8 cellular contexts compared by ENCODE assay signal in genomic region chr3:109098245-109098644, GRCh38. TPM values are rescaled to one million over a fixed set of nuclear protein-coding genes. Genes with fewer than 3 reads are reported as not detected.
A peak's percentile ranks its signal among the peaks of the same experiment; 100 is the strongest.
DNase-seq lines count a peak whose midpoint lies in the region; ATAC-seq and TF ChIP-seq lines count a peak whose summit lies in the region.

No MANE protein-coding gene starts in this region.

- DNase-seq in DND-41 = no peak
- DNase-seq in GM23338 (ENCODE audit: low spot score) = peak; percentile 73
- DNase-seq in NCI-H82 (lab: John Stamatoyannopoulos, UW) = peak; percentile 74
- DNase-seq in iPS DF 6.9 (ENCODE audit: low read depth, low spot score) = peak; percentile 37
- DNase-seq in MG63 = no peak
- DNase-seq in germinal center (ENCODE audit: low spot score) = no peak
- no peak for DNase-seq in activated effector memory CD4-positive, alpha-beta T cell treated with Interleukin-2 at 50 U/mL for 16 hours

- no peaks in the 10 kb centered on the region for H3K36me3 Mint-ChIP-seq in GM23338 (ENCODE audit: low read depth)

- no peak overlapping the region for H3K4me3 Mint-ChIP-seq in GM23338

- no peaks in the 10 kb centered on the region for H3K9me3 ChIP-seq in DND-41 (ENCODE audit: insufficient read depth, low read length, severe bottlenecking)
- no peaks in the 10 kb centered on the region for H3K9me3 ChIP-seq in iPS DF 6.9 (ENCODE audit: control insufficient read depth, insufficient read depth, low read length)
- no peaks in the 10 kb centered on the region for H3K9me3 ChIP-seq in MG63

- H4K20me1 ChIP-seq in DND-41 (ENCODE audit: insufficient read depth, low read length) = no peaks in the 10 kb centered on the region
- no peaks in the 10 kb centered on the region for H4K20me1 ChIP-seq in GM23338 (replicated peaks; ENCODE audit: insufficient read depth)

- no peak overlapping the region for H3K9ac ChIP-seq in DND-41 (ENCODE audit: low read depth, low read length)

- H2AFZ ChIP-seq in DND-41 (ENCODE audit: low read depth, low read length) = no peak overlapping the region
- no peak overlapping the region for H2AFZ ChIP-seq in GM23338

- H3K4me1 ChIP-seq in DND-41 (ENCODE audit: insufficient read depth, low read length) (no peaks in the 10 kb centered on the region), GM23338 (ENCODE audit: insufficient read depth) (no peaks in the 10 kb centered on the region), iPS DF 6.9 (ENCODE audit: control insufficient read depth, insufficient read depth, low read length) (no peaks in the 10 kb centered on the region)

- no peak overlapping the region for H3K4me3 ChIP-seq in DND-41 (ENCODE audit: low read depth in 1 of 2, low read length in 2 of 2)
- H3K4me3 ChIP-seq in GM23338 = no peak overlapping the region
- no peak overlapping the region for H3K4me3 ChIP-seq in iPS DF 6.9 (ENCODE audit: low read length)
- no peak overlapping the region for H3K4me3 ChIP-seq in MG63

- no peak overlapping the region for H3K27ac Mint-ChIP-seq in GM23338

- H3K4me1 Mint-ChIP-seq in GM23338 = no peaks in the 10 kb centered on the region; the same call in 2 of the 3 replicates

- no peaks in the 10 kb centered on the region for H3K9me2 ChIP-seq in GM23338 (ENCODE audit: insufficient read depth)

- TF ChIP-seq CTCF in DND-41 (IDR thresholded peaks at IDR 0.05; ENCODE audit: borderline replicate concordance, extremely low read depth, low read length, poor library complexity, severe bottlenecking) = peak; percentile 38
- TF ChIP-seq CTCF in GM23338 (conservative IDR thresholded peaks at IDR 0.05; ENCODE audit: low read depth in 2 of 2) = peak; percentile 53 to 76

- no peaks in the 10 kb centered on the region for H3K27me3 ChIP-seq in DND-41 (ENCODE audit: insufficient read depth, low read length, poor library complexity)
- no peaks in the 10 kb centered on the region for H3K27me3 ChIP-seq in GM23338 (ENCODE audit: insufficient read depth)
- no peaks in the 10 kb centered on the region for H3K27me3 ChIP-seq in iPS DF 6.9 (ENCODE audit: control insufficient read depth, insufficient read depth, low read length)
- H3K27me3 ChIP-seq in MG63 = no peaks in the 10 kb centered on the region; the same call in 1 of the 2 replicates

- H3K9me3 Mint-ChIP-seq in GM23338 = no peaks in the 10 kb centered on the region

- no peaks in the 10 kb centered on the region for H3K27me3 Mint-ChIP-seq in GM23338 (ENCODE audit: insufficient read depth, low read depth, poor library complexity)

- H3K36me3 ChIP-seq in DND-41 (ENCODE audit: insufficient read depth, low read length) = no peaks in the 10 kb centered on the region
- no peaks in the 10 kb centered on the region for H3K36me3 ChIP-seq in GM23338 (ENCODE audit: insufficient read depth)
- H3K36me3 ChIP-seq in iPS DF 6.9 (ENCODE audit: control insufficient read depth, insufficient read depth, low read length) = no peaks in the 10 kb centered on the region
- no peaks in the 10 kb centered on the region for H3K36me3 ChIP-seq in MG63

- H3K4me2 ChIP-seq in DND-41 (ENCODE audit: insufficient read depth, low read length) = no peak overlapping the region
- H3K4me2 ChIP-seq in GM23338 = no peak overlapping the region

- no CpG with 5 or more reads among the region's 4 CpGs for WGBS in iPS DF 6.9 (ENCODE audit: insufficient coverage, insufficient read length)

- H3K79me2 ChIP-seq in DND-41 (ENCODE audit: insufficient read depth, low read length) (no peaks in the 10 kb centered on the region), GM23338 (replicated peaks; ENCODE audit: insufficient read depth) (no peaks in the 10 kb centered on the region)

- H3F3A ChIP-seq in GM23338 (replicated peaks; ENCODE audit: low read depth) = no peaks in the 10 kb centered on the region

- no peak for ATAC-seq in DND-41 (ENCODE audit: insufficient read depth, low read depth)
- peak; percentile 98 for ATAC-seq in GM23338
- ATAC-seq in GM19467 (IDR thresholded peaks at IDR 0.05; ENCODE audit: unreplicated experiment) = no peak

- no peak overlapping the region for H3K27ac ChIP-seq in DND-41 (ENCODE audit: low read length)
- no peak overlapping the region for H3K27ac ChIP-seq in GM23338 (ENCODE audit: low read depth)
- H3K27ac ChIP-seq in iPS DF 6.9 (ENCODE audit: low read length) = no peak overlapping the region

TF ChIP-seq in GM23338, 12 proteins besides CTCF, POLR2A, EP300 and RAD21 (continues in another document):
- TF ChIP-seq JUNB (IDR thresholded peaks at IDR 0.05; ENCODE audit: unreplicated experiment) = no peak
- no peak for TF ChIP-seq CREB1 (CRISPR knock-in tag; IDR thresholded peaks at IDR 0.05; ENCODE audit: low read depth)
- TF ChIP-seq EZH2 (IDR thresholded peaks at IDR 0.05; ENCODE audit: low read depth, unreplicated experiment) = no peak
- TF ChIP-seq REST (IDR thresholded peaks at IDR 0.05; ENCODE audit: unreplicated experiment) = no peak

RNA-seq across cellular contexts. Expression of gene MORC1, which starts 19.7 kb away (rescaled TPM):
- not detected in 2 replicates for total RNA-seq in GM23338 (2014; rRNA removed; shearing (Covaris generic))
- not detected in 2 replicates for polyA plus RNA-seq in GM23338 (2016; fragmentation: Nextera tagmentation; extraction: Ambion mirVana)
- not detected in 2 replicates for total RNA-seq in MG63 (2014; rRNA removed; shearing (Covaris generic); ENCODE audit: low replicate concordance)

RNA-seq across cellular contexts. Expression of gene C3orf85, which starts 38.3 kb away (rescaled TPM):
- total RNA-seq in GM23338 (2014; rRNA removed; shearing (Covaris generic)) = not detected in 2 replicates
- polyA plus RNA-seq in GM23338 (2016; fragmentation: Nextera tagmentation; extraction: Ambion mirVana) = not detected in 2 replicates
- total RNA-seq in MG63 (2014; rRNA removed; shearing (Covaris generic); ENCODE audit: low replicate concordance) = not detected in 2 replicates

Comparison
In these comparisons a context has a peak if more than half of its experiments do, and no peak if none do; other contexts are left out.
1. DNase-seq: peak in GM23338 (single experiment), NCI-H82 (single experiment) and iPS DF 6.9 (single experiment); none in DND-41 (single experiment), MG63 (single experiment), germinal center (single experiment) and activated effector memory CD4-positive, alpha-beta T cell treated with Interleukin-2 at 50 U/mL for 16 hours (single experiment).